1 cellular context compared by ENCODE assay signal in genomic region chr19:4012092-4012974, GRCh38.
TF ChIP-seq lines count a peak whose summit lies in the region.

No MANE protein-coding gene starts in this region.

TF ChIP-seq in H1, 55 proteins besides CTCF, POLR2A, EP300 and RAD21:
- TF ChIP-seq KDM1A (IDR thresholded peaks at IDR 0.05; ENCODE audit: borderline replicate concordance, low read length): no peak
- TF ChIP-seq ZNF274 (IDR thresholded peaks at IDR 0.05; ENCODE audit: borderline replicate concordance, extremely low read depth, low read length): no peak
- no peak for TF ChIP-seq ATF3 (IDR thresholded peaks at IDR 0.05; ENCODE audit: insufficient read depth, low read depth, low read length)
- no peak for TF ChIP-seq RBBP5 (IDR thresholded peaks at IDR 0.05; ENCODE audit: borderline replicate concordance, low read depth, low read length)
- no peak for TF ChIP-seq TAF1 (IDR thresholded peaks at IDR 0.05; ENCODE audit: low read depth, low read length)
- TF ChIP-seq POU5F1 (IDR thresholded peaks at IDR 0.05; ENCODE audit: low read depth, low read length): no peak
- no peak for TF ChIP-seq SP4 (IDR thresholded peaks at IDR 0.05; ENCODE audit: low read length)
- no peak for TF ChIP-seq JUND (IDR thresholded peaks at IDR 0.05; ENCODE audit: low read length)
- TF ChIP-seq TAF7 (optimal IDR thresholded peaks at IDR 0.05; ENCODE audit: borderline replicate concordance, low read depth, low read length): no peak
- TF ChIP-seq KDM4A (IDR thresholded peaks at IDR 0.05; ENCODE audit: low read depth, low read length, severe bottlenecking): no peak
- no peak for TF ChIP-seq CHD2 (IDR thresholded peaks at IDR 0.05; ENCODE audit: low read length)
